Comparison of ENCODE assay signal across 1 cellular context in genomic region chr5:6728795-6729183, GRCh38.
TF ChIP-seq lines count a peak whose summit lies in the region.

No MANE protein-coding gene starts in this region.

TF ChIP-seq in WTC11, 78 proteins besides CTCF, POLR2A, EP300 and RAD21:
- TF ChIP-seq, protein P1, sequence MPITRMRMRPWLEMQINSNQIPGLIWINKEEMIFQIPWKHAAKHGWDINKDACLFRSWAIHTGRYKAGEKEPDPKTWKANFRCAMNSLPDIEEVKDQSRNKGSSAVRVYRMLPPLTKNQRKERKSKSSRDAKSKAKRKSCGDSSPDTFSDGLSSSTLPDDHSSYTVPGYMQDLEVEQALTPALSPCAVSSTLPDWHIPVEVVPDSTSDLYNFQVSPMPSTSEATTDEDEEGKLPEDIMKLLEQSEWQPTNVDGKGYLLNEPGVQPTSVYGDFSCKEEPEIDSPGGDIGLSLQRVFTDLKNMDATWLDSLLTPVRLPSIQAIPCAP (CRISPR knock-in tag; IDR thresholded peaks at IDR 0.05) = no peak
- TF ChIP-seq ZNF416 (CRISPR knock-in tag; IDR thresholded peaks at IDR 0.05) (no peak), MYBL2 (CRISPR knock-in tag; IDR thresholded peaks at IDR 0.05) (no peak), EMX1 (CRISPR knock-in tag; IDR thresholded peaks at IDR 0.05) (no peak), FOXK1 (CRISPR knock-in tag; IDR thresholded peaks at IDR 0.05) (no peak), RELA (CRISPR knock-in tag; IDR thresholded peaks at IDR 0.05; ENCODE audit: borderline replicate concordance) (no peak), ZNF396 (CRISPR knock-in tag; IDR thresholded peaks at IDR 0.05; ENCODE audit: borderline replicate concordance) (no peak), ZNF532 (CRISPR knock-in tag; IDR thresholded peaks at IDR 0.05; ENCODE audit: borderline replicate concordance) (no peak)
